14 cellular contexts compared by ENCODE assay signal in genomic region chr3:58629629-58630028, GRCh38. TPM values are rescaled to one million over a fixed set of nuclear protein-coding genes. Genes with fewer than 3 reads are reported as not detected.
A peak's percentile ranks its signal among the peaks of the same experiment; 100 is the strongest.
DNase-seq lines count a peak whose midpoint lies in the region; ATAC-seq and TF ChIP-seq lines count a peak whose summit lies in the region.
"Had no signal": no experiment of that assay in that cellular context is flagged by ENCODE, and none has a peak within 500 bp of the region (broad histone marks: within the 10 kb centered on the region; RNA-seq: fewer than 3 reads in every experiment).

No MANE protein-coding gene starts in this region.

- H3K27ac Mint-ChIP-seq in T-cell: no peak overlapping the region
- H3K27ac Mint-ChIP-seq: activated CD4-positive, alpha-beta T cell treated with anti-CD3 and anti-CD28 coated beads, Interleukin-2, amount 10 ng/mL, durations not matched to agents 7 days and 5 days; activated naive CD8-positive, alpha-beta T cell had no signal

- H3K4me3 ChIP-seq in heart right ventricle: no peak overlapping the region
- H3K4me3 ChIP-seq in dorsolateral prefrontal cortex: no peak overlapping the region
- no peak overlapping the region for H3K4me3 ChIP-seq in prostate gland
- H3K4me3 ChIP-seq in vagina: no peak overlapping the region

- no peak for DNase-seq in heart right ventricle
- no peak for DNase-seq in Right ventricle myocardium inferior (ENCODE audit: missing footprints)
- no peak for DNase-seq in dorsolateral prefrontal cortex
- no peak for DNase-seq in prostate gland (ENCODE audit: low spot score)
- no peak for DNase-seq in vagina (ENCODE audit: extremely low spot score in 2 of 2)
- DNase-seq in GM20000 (ENCODE audit: low spot score): no peak
- DNase-seq in T-cell: no peak
- DNase-seq: GOT3, NCI-H526 treated with DMSO at 0.1 percent for 48 hours had no signal

- peak overlapping the region in 8 of 10 donors; percentile 68 to 94 (median 84) for H3K27ac ChIP-seq in heart right ventricle
- peak overlapping the region in 39 of 59 donors; percentile 8 to 89 (median 62) for H3K27ac ChIP-seq in dorsolateral prefrontal cortex
- H3K27ac ChIP-seq in prostate gland: peak overlapping the region; percentile 50 to 71
- H3K27ac ChIP-seq in vagina: peak overlapping the region; percentile 43
- H3K27ac ChIP-seq: neutrophil had no signal

- H3K27me3 ChIP-seq in heart right ventricle (peaks cover 0 to 6% (median 0%) of the 10 kb centered on the region in 7 donors), dorsolateral prefrontal cortex (peaks cover 0 to 5% (median 0%) of the 10 kb centered on the region in 45 donors), prostate gland (replicated peaks; ENCODE audit: insufficient read depth) (no peaks in the 10 kb centered on the region), vagina (no peaks in the 10 kb centered on the region)
- H3K27me3 ChIP-seq: neutrophil had no signal

- TF ChIP-seq CTCF in heart right ventricle (IDR thresholded peaks at IDR 0.05): no peak
- TF ChIP-seq CTCF in dorsolateral prefrontal cortex (IDR thresholded peaks at IDR 0.05 in 54 of 56, conservative IDR thresholded peaks at IDR 0.05 in 2 of 56; ENCODE audit: low read depth in 1 of 56, partially characterized antibody in 56 of 56): no peak
- no peak for TF ChIP-seq CTCF in prostate gland (IDR thresholded peaks at IDR 0.05)
- no peak for TF ChIP-seq CTCF in vagina (IDR thresholded peaks at IDR 0.05)
- no peak for TF ChIP-seq CTCF in GM20000 (IDR thresholded peaks at IDR 0.05; ENCODE audit: extremely low read depth, missing control alignments)

- WGBS in heart right ventricle, 2 donors: 88 to 90% methylated on average over 2 of the region's 2 CpGs
- WGBS in prostate gland: 88% methylated on average over 2 of the region's 2 CpGs

- H3K4me1 Mint-ChIP-seq in T-cell: peaks cover 0 to 2% (median 0%) of the 10 kb centered on the region in 3 donors

- H3K9me3 ChIP-seq in heart right ventricle (no peaks in the 10 kb centered on the region), prostate gland (no peaks in the 10 kb centered on the region), vagina (no peaks in the 10 kb centered on the region)
- H3K9me3 ChIP-seq: neutrophil had no signal

- POLR2A ChIA-PET in T-cell (lab: Charles Lee): interaction anchor here in 1 of 2 donors (0.6 kb wide), 1 partner anchor 1025 kb away, joined by 3 read pairs; no protein-coding TSS in a partner anchor

- H3K4me1 ChIP-seq in heart right ventricle: peaks cover 5 to 57% (median 33%) of the 10 kb centered on the region in 9 donors
- peaks cover 22% of the 10 kb centered on the region for H3K4me1 ChIP-seq in prostate gland (replicated peaks)
- peaks cover 27% of the 10 kb centered on the region for H3K4me1 ChIP-seq in vagina

- no peak overlapping the region for H3K4me3 Mint-ChIP-seq in T-cell
- H3K4me3 Mint-ChIP-seq: activated CD4-positive, alpha-beta T cell treated with anti-CD3 and anti-CD28 coated beads, Interleukin-2, amount 10 ng/mL, durations not matched to agents 7 days and 5 days; activated naive CD8-positive, alpha-beta T cell had no signal

- no peaks in the 10 kb centered on the region for H3K36me3 Mint-ChIP-seq in T-cell
- H3K36me3 Mint-ChIP-seq: activated naive CD8-positive, alpha-beta T cell had no signal

- CTCF ChIA-PET in T-cell (lab: Charles Lee): interaction anchor here (0.6 to 1.5 kb wide), 12 partner anchors 8 to 1228 kb away, joined by 3 to 13 read pairs (median 4); partner anchors contain the start of genes HTD2 (in 1 of the 2) and RPP14 (in 1 of the 2)

- H3K27me3 Mint-ChIP-seq in T-cell: peaks cover 0 to 19% of the 10 kb centered on the region in 2 donors
- H3K27me3 Mint-ChIP-seq: activated CD4-positive, alpha-beta T cell treated with anti-CD3 and anti-CD28 coated beads, Interleukin-2, amount 10 ng/mL, durations not matched to agents 7 days and 5 days had no signal

- no peaks in the 10 kb centered on the region for H3K36me3 ChIP-seq in heart right ventricle
- no peaks in the 10 kb centered on the region for H3K36me3 ChIP-seq in prostate gland
- H3K36me3 ChIP-seq in vagina: no peaks in the 10 kb centered on the region
- H3K36me3 ChIP-seq: neutrophil had no signal

- no peak for TF ChIP-seq POLR2A in prostate gland (IDR thresholded peaks at IDR 0.05)
- no peak for TF ChIP-seq POLR2A in vagina (IDR thresholded peaks at IDR 0.05)

- intact Hi-C loops in heart right ventricle (cut with DNase I): loop anchor here (1.0 to 5.0 kb wide), 5 partner anchors 42 to 63 kb away; no protein-coding TSS in a partner anchor
- intact Hi-C loops in Right ventricle myocardium inferior (cut with DNase I): loop anchor here (1.0 to 5.0 kb wide), 4 partner anchors 44 to 322 kb away; partner anchors contain the start of genes HTD2 and RPP14
- intact Hi-C loops in dorsolateral prefrontal cortex (cut with DNase I): loop anchor here (1.0 to 10.0 kb wide), 6 partner anchors 61 to 442 kb away; partner anchors contain the start of genes HTD2 (in 1 of the 2), PDHB (in 1 of the 2) and RPP14 (in 1 of the 2)
- intact Hi-C loops in prostate gland (cut with DNase I): loop anchor here (2.0 to 10.0 kb wide), 4 partner anchors 53 to 195 kb away; partner anchors contain the start of genes FAM107A, KCTD6 and PDHB
- intact Hi-C loops in vagina (cut with DNase I): loop anchor here (2.0 kb wide), 1 partner anchor 61 kb away; no protein-coding TSS in a partner anchor

- H3K9me3 Mint-ChIP-seq in T-cell: no peaks in the 10 kb centered on the region
- H3K9me3 Mint-ChIP-seq: activated CD4-positive, alpha-beta T cell treated with anti-CD3 and anti-CD28 coated beads, Interleukin-2, amount 10 ng/mL, durations not matched to agents 7 days and 5 days had no signal

- ATAC-seq in heart right ventricle (no peak), Right ventricle myocardium inferior (no peak), HG03108 (IDR thresholded peaks at IDR 0.05; ENCODE audit: unreplicated experiment) (no peak), T-cell (replicated peaks in 1 of 4) (no peak)

RNA-seq across cellular contexts. Expression of gene FAM3D, which starts 36.9 kb away (rescaled TPM):
- total RNA-seq in heart right ventricle (not detected), Right ventricle myocardium inferior (not detected), dorsolateral prefrontal cortex (under 1 TPM in 7 of 120 experiments, not detected in 113; 0.36 to 0.82 (median 0.44) TPM), prostate gland (10 to 100 TPM in 1 of 2 donors, 1 to 10 TPM in 1; 4.7 to 11.6 TPM), vagina (13.5 TPM), T-cell (under 1 TPM in 2 of 5 donors, not detected in 3; 0.38 to 0.41 TPM)
- polyA plus RNA-seq in heart right ventricle: under 1 TPM; 0.07 to 0.37 TPM
- total RNA-seq: activated CD4-positive, alpha-beta T cell treated with anti-CD3 and anti-CD28 coated beads, Interleukin-2, amount 10 ng/mL, durations not matched to agents 7 days and 5 days; MCF 10A had no signal

RNA-seq across cellular contexts. Expression of gene FAM107A, which starts 52.4 kb away (rescaled TPM):
- total RNA-seq in heart right ventricle: 100 to 1,000 TPM in 1 of 10 donors, 10 to 100 TPM in 9; 18.3 to 149 (median 54.3) TPM
- polyA plus RNA-seq in heart right ventricle: 10 to 100 TPM; 47.7 to 63.4 TPM
- total RNA-seq in Right ventricle myocardium inferior: 82.9 TPM
- 1,000 to 10,000 TPM in 22 of 120 experiments, 100 to 1,000 TPM in 98; 392 to 2,029 (median 764) TPM for total RNA-seq in dorsolateral prefrontal cortex
- 10 to 100 TPM; 54.5 to 80.2 TPM for total RNA-seq in prostate gland
- 88.6 TPM for total RNA-seq in vagina
- total RNA-seq in T-cell: under 1 TPM in 1 of 5 donors, not detected in 4; 0.09 TPM
- total RNA-seq: activated CD4-positive, alpha-beta T cell treated with anti-CD3 and anti-CD28 coated beads, Interleukin-2, amount 10 ng/mL, durations not matched to agents 7 days and 5 days; MCF 10A had no signal

Comparison
In these comparisons a context has a peak if more than half of its experiments do, and no peak if none do; other contexts are left out.
1. RNA of gene FAM107A, which starts 52.4 kb away (total RNA-seq): 392 to 2,029 TPM in dorsolateral prefrontal cortex, 88.6 TPM in vagina (single experiment), 82.9 TPM in Right ventricle myocardium inferior (single experiment), 54.5 to 80.2 TPM in prostate gland and 18.3 to 149 TPM in heart right ventricle; 0.09 TPM in T-cell; every median in the first group is over 10 times any median in the second.
2. Peak in every context shown above with its lines, with median percentiles within 50 percentile points of each other: H3K27ac ChIP-seq.